In the genomic region with DNA sequence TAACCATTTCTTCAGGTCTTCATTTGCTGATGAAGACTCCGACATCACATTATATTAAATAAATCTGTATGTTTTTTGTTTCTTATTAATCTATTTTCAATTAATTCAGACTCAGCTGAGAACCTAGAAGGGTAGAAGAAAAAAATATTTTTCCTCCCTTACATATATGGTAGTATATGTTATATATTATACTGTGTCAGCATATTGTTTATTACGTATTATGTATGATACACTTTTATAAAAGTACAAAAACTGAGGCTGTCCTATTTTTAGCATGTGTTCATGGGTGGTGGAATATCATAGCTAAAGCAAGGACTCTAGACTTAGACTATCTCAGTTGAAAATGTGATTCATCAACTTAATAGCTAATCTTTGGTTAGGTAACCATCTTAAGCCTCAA, we compare ENCODE assay signal across 28 cellular contexts.
"Had no signal": no experiment of that assay in that cellular context is flagged by ENCODE, and none has a peak within 500 bp of the region (broad histone marks: within the 10 kb centered on the region; RNA-seq: fewer than 3 reads in every experiment).

No MANE protein-coding gene starts in this region.

- ATAC-seq: naive thymus-derived CD8-positive, alpha-beta T cell; natural killer cell treated with Interleukin-12 subunit alpha and Interleukin-12 subunit beta and Interleukin-15 and Interleukin-18, amount 100 ng/mL, for 72 hours; pancreas; right cardiac atrium; sciatic nerve; stimulated activated memory B cell treated with anti-CD40 and anti-IgM and Interleukin-4, amounts not matched to agents 10 μg/mL and 1 μg/mL and 100 μg/mL, for 72 hours; stimulated activated naive CD8-positive, alpha-beta T cell treated with anti-CD3 and anti-CD28 coated beads, Interleukin-15, amount 100 ng/mL, for 72 hours; stimulated activated naive CD8-positive, alpha-beta T cell treated with anti-CD3 and anti-CD28 coated beads, Interleukin-15, Interleukin-2, amounts not matched to agents 100 U/mL and 50 U/mL, for 24 hours; upper lobe of right lung had no signal

- H3K27me3 ChIP-seq: suprapubic skin, testis, tibial artery, transverse colon, upper lobe of right lung, uterus had no signal

- H3K4me3 ChIP-seq: pancreas, prostate gland, skin epidermis, smooth muscle cell, spleen, suprapubic skin, testis, tibial artery, transverse colon, upper lobe of right lung, uterus had no signal

- H3K4me2 ChIP-seq: smooth muscle cell had no signal

- DNase-seq: naive thymus-derived CD8-positive, alpha-beta T cell; nephron progenitor cell; nucleus accumbens; pancreas; right cardiac atrium; spleen; stimulated activated CD4-positive, alpha-beta T cell treated with anti-CD3 and anti-CD28 coated beads, Interleukin-12 subunit alpha, Interleukin-12 subunit beta, amount 100 ng/mL, for 4 hours; stimulated activated CD4-positive, alpha-beta T cell treated with anti-CD3 and anti-CD28 coated beads, Interleukin-1b, Interleukin-23, amount 100 ng/mL, for 48 hours; stimulated activated CD4-positive, alpha-beta T cell treated with anti-CD3 and anti-CD28 coated beads, Interleukin-4, amount 100 ng/mL, for 1 hour; stimulated activated CD4-positive, alpha-beta T cell treated with anti-CD3 and anti-CD28 coated beads, Interleukin-4, amount 100 ng/mL, for 4 hours; stimulated activated CD8-positive, alpha-beta memory T cell treated with anti-CD3 and anti-CD28 coated beads, Interleukin-4, amount 100 ng/mL, for 48 hours; stimulated activated naive CD4-positive, alpha-beta T cell; stimulated activated naive CD8-positive, alpha-beta T cell treated with anti-CD3 and anti-CD28 coated beads, Interleukin-15, amount 100 ng/mL, for 72 hours; stimulated activated naive CD8-positive, alpha-beta T cell treated with anti-CD3 and anti-CD28 coated beads, Interleukin-15, Interleukin-2, amounts not matched to agents 100 U/mL and 50 U/mL, for 24 hours; substantia nigra; testis; tibial artery; transverse colon; upper lobe of right lung; uterus had no signal

- H3K4me1 ChIP-seq: pancreas, prostate gland, spleen, suprapubic skin, testis, tibial artery, upper lobe of right lung, uterus had no signal

- H3K27ac ChIP-seq: neutrophil, pancreas, prostate gland, skin epidermis, spleen, suprapubic skin, testis, tibial artery, transverse colon, upper lobe of right lung, uterus had no signal

- FAIRE-seq: pancreas had no signal

- H3K36me3 ChIP-seq: neutrophil, pancreas, prostate gland, spleen, suprapubic skin, tibial artery, transverse colon, upper lobe of right lung, uterus had no signal

- H3K9me3 ChIP-seq: neutrophil, pancreas, prostate gland, spleen, suprapubic skin, testis, tibial artery, transverse colon, upper lobe of right lung, uterus had no signal
